In genomic region chr9:3880851-3881250, GRCh38 we compare ENCODE assay signal across 14 cellular contexts.
DNase-seq lines count a peak whose midpoint lies in the region; ATAC-seq, FAIRE-seq and TF ChIP-seq lines count a peak whose summit lies in the region.
"Had no signal": no experiment of that assay in that cellular context is flagged by ENCODE, and none has a peak within 500 bp of the region (broad histone marks: within the 10 kb centered on the region; RNA-seq: fewer than 3 reads in every experiment).

No MANE protein-coding gene starts in this region.

- H3K9me3 Mint-ChIP-seq in activated CD8-positive, alpha-beta T cell treated with anti-CD3 and anti-CD28 coated beads for 36 hours, result peaks cover 1% of the 10 kb centered on the region

- no peaks in the 10 kb centered on the region for H3K4me1 Mint-ChIP-seq in activated CD8-positive, alpha-beta T cell treated with anti-CD3 and anti-CD28 coated beads for 36 hours (ENCODE audit: low read depth)

- no peak for FAIRE-seq in bronchial epithelial cell (lab: Jason Lieb, UNC)

- DNase-seq in AG08396 (ENCODE audit: low spot score), result peak; percentile 73
- DNase-seq in MG63, result peak; percentile 32
- DNase-seq in bronchial epithelial cell (ENCODE audit: low read depth), result peak; percentile 94
- peak; percentile 86 for DNase-seq in myocyte (ENCODE audit: low read depth)
- no peak for DNase-seq in 8988T
- DNase-seq in lower lobe of right lung, result no peak
- DNase-seq in activated CD8-positive, alpha-beta T cell treated with anti-CD3 and anti-CD28 coated beads for 36 hours, result no peak
- DNase-seq: colonic mucosa, NCI-H446 treated with DMSO at 0.1 percent for 48 hours, Right ventricle myocardium superior had no signal

- H3K4me3 Mint-ChIP-seq in activated CD8-positive, alpha-beta T cell treated with anti-CD3 and anti-CD28 coated beads for 36 hours, result no peak overlapping the region
- H3K4me3 Mint-ChIP-seq: CD14-positive monocyte, memory B cell had no signal

- POLR2A ChIA-PET in activated CD8-positive, alpha-beta T cell treated with anti-CD3 and anti-CD28 coated beads for 36 hours (lab: Charles Lee), result no interaction called here

- no peaks in the 10 kb centered on the region for H3K36me3 Mint-ChIP-seq in activated CD8-positive, alpha-beta T cell treated with anti-CD3 and anti-CD28 coated beads for 36 hours (ENCODE audit: low read depth)
- H3K36me3 Mint-ChIP-seq: CD14-positive monocyte had no signal

- TF ChIP-seq CTCF in bronchial epithelial cell (IDR thresholded peaks at IDR 0.05; ENCODE audit: insufficient read depth, low read length, severe bottlenecking) (no peak), lower lobe of right lung (IDR thresholded peaks at IDR 0.05) (no peak)
- TF ChIP-seq CTCF in activated CD8-positive, alpha-beta T cell treated with anti-CD3 and anti-CD28 coated beads for 36 hours (IDR thresholded peaks at IDR 0.05), result no peak

- H3K4me3 ChIP-seq in MG63 (no peak overlapping the region), bronchial epithelial cell (ENCODE audit: low read depth, low read length) (no peak overlapping the region), lower lobe of right lung (no peak overlapping the region)
- H3K4me3 ChIP-seq: colonic mucosa had no signal

- no peak overlapping the region for H3K27ac ChIP-seq in lower lobe of right lung
- H3K27ac ChIP-seq: colonic mucosa had no signal

- no peaks in the 10 kb centered on the region for H3K4me1 ChIP-seq in lower lobe of right lung
- H3K4me1 ChIP-seq: colonic mucosa had no signal

- no peak overlapping the region for H3K27ac Mint-ChIP-seq in activated CD8-positive, alpha-beta T cell treated with anti-CD3 and anti-CD28 coated beads for 36 hours
- H3K27ac Mint-ChIP-seq: activated T-helper 2 cell treated with anti-CD3 and anti-CD28 coated beads, Interferon-gamma antibody, Interleukin-2, Interleukin-4, amounts not matched to agents 10 μg/mL and 5 μg/mL and 100 μg/mL, durations not matched to agents 14 hours and 24 hours and 36 hours; CD14-positive monocyte; memory B cell had no signal

- intact Hi-C loops in lower lobe of right lung (cut with DNase I), result no loop called here
- intact Hi-C loops in activated CD8-positive, alpha-beta T cell treated with anti-CD3 and anti-CD28 coated beads for 36 hours (cut with micrococcal nuclease), result no loop called here

- H3K9me3 ChIP-seq in MG63, result no peaks in the 10 kb centered on the region
- no peaks in the 10 kb centered on the region for H3K9me3 ChIP-seq in lower lobe of right lung
- H3K9me3 ChIP-seq: colonic mucosa had no signal

- H3K27me3 ChIP-seq in MG63, result no peaks in the 10 kb centered on the region
- no peaks in the 10 kb centered on the region for H3K27me3 ChIP-seq in bronchial epithelial cell (ENCODE audit: control insufficient read depth, insufficient read depth, low read length)
- H3K27me3 ChIP-seq in lower lobe of right lung (ENCODE audit: low read depth), result no peaks in the 10 kb centered on the region
- H3K27me3 ChIP-seq: colonic mucosa had no signal

- peaks cover 6% of the 10 kb centered on the region for H3K27me3 Mint-ChIP-seq in activated CD8-positive, alpha-beta T cell treated with anti-CD3 and anti-CD28 coated beads for 36 hours

- ATAC-seq in HG03565 (IDR thresholded peaks at IDR 0.05; ENCODE audit: unreplicated experiment) (no peak), lower lobe of right lung (no peak)
- no peak for ATAC-seq in activated CD8-positive, alpha-beta T cell treated with anti-CD3 and anti-CD28 coated beads for 36 hours

- CTCF ChIA-PET in activated CD8-positive, alpha-beta T cell treated with anti-CD3 and anti-CD28 coated beads for 36 hours (lab: Charles Lee), result interaction anchor here (1.4 kb wide), 1 partner anchor 45 kb away, joined by 3 read pairs; no protein-coding TSS in a partner anchor

- no peaks in the 10 kb centered on the region for H3K36me3 ChIP-seq in MG63
- no peaks in the 10 kb centered on the region for H3K36me3 ChIP-seq in bronchial epithelial cell (ENCODE audit: control insufficient read depth, insufficient read depth, low read length)
- peaks cover 4% of the 10 kb centered on the region for H3K36me3 ChIP-seq in lower lobe of right lung
- H3K36me3 ChIP-seq: colonic mucosa had no signal

Comparison
In these comparisons a context has a peak if more than half of its experiments do, and no peak if none do; other contexts are left out.
1. DNase-seq: peak in AG08396 (single experiment), MG63 (single experiment), bronchial epithelial cell (single experiment) and myocyte (single experiment); none in 8988T (single experiment), lower lobe of right lung (single experiment) and activated CD8-positive, alpha-beta T cell treated with anti-CD3 and anti-CD28 coated beads for 36 hours (single experiment).